ENCODE assay signal across 10 cellular contexts in genomic region chr17:4658478-4659305, GRCh38. TPM values are rescaled to one million over a fixed set of nuclear protein-coding genes. Genes with fewer than 3 reads are reported as not detected.
DNase-seq lines count a peak whose midpoint lies in the region; ATAC-seq and TF ChIP-seq lines count a peak whose summit lies in the region.
"Had no signal": no experiment of that assay in that cellular context is flagged by ENCODE, and none has a peak within 500 bp of the region (broad histone marks: within the 10 kb centered on the region; RNA-seq: fewer than 3 reads in every experiment).

No MANE protein-coding gene starts in this region.

- TF ChIP-seq CTCF in GM10266 (IDR thresholded peaks at IDR 0.05; ENCODE audit: control insufficient read depth, insufficient read depth, low read depth, missing control alignments) (no peak), SK-N-SH (IDR thresholded peaks at IDR 0.05) (no peak), astrocyte of the spinal cord (IDR thresholded peaks at IDR 0.05; ENCODE audit: low read depth, low read length) (no peak), smooth muscle cell (IDR thresholded peaks at IDR 0.05; ENCODE audit: borderline replicate concordance, insufficient read depth, poor library complexity, severe bottlenecking) (no peak), PC-9 (conservative IDR thresholded peaks at IDR 0.05) (no peak)

- H3K27ac ChIP-seq in SK-N-SH (ENCODE audit: low read depth in 2 of 2, low read length in 1 of 2) (0 out of 4 replicates have a peak overlapping the region, but pooled peaks of 1 of the 2 experiments have one; percentile 19), smooth muscle cell (ENCODE audit: low read depth) (peak overlapping the region; percentile 95), PC-9 (no peak overlapping the region)

- H3K4me3 ChIP-seq in SK-N-SH (ENCODE audit: low read depth in 2 of 2, low read length in 1 of 2), result no peak overlapping the region
- no peak overlapping the region for H3K4me3 ChIP-seq in astrocyte of the spinal cord (ENCODE audit: low read depth, low read length)
- no peak overlapping the region for H3K4me3 ChIP-seq in smooth muscle cell
- no peak overlapping the region for H3K4me3 ChIP-seq in PC-9
- H3K4me3 ChIP-seq: lung had no signal

- H3K4me1 ChIP-seq in SK-N-SH (ENCODE audit: control insufficient read depth in 1 of 2, insufficient read depth in 2 of 2, low read depth in 1 of 2, low read length in 1 of 2), result peaks cover 0 to 2% of the 10 kb centered on the region in 2 experiments; a peak in 1 of 4 replicates
- H3K4me1 ChIP-seq in smooth muscle cell (ENCODE audit: low read depth), result no peaks in the 10 kb centered on the region
- no peaks in the 10 kb centered on the region for H3K4me1 ChIP-seq in PC-9 (replicated peaks; ENCODE audit: insufficient read depth)

- H4K20me1 ChIP-seq in SK-N-SH (ENCODE audit: insufficient read depth), result no peaks in the 10 kb centered on the region
- H4K20me1 ChIP-seq in smooth muscle cell (ENCODE audit: low read depth), result no peaks in the 10 kb centered on the region
- H4K20me1 ChIP-seq in PC-9 (ENCODE audit: insufficient read depth), result no peaks in the 10 kb centered on the region

- peak overlapping the region; percentile 47; the same call in 1 of the 2 replicates for H3K4me2 ChIP-seq in SK-N-SH
- H3K4me2 ChIP-seq in smooth muscle cell, result peak overlapping the region; percentile 76
- no peak overlapping the region for H3K4me2 ChIP-seq in PC-9

- no peak for TF ChIP-seq RAD21 in SK-N-SH (IDR thresholded peaks at IDR 0.05; ENCODE audit: low read length)

- intact Hi-C loops in PC-9 (cut with micrococcal nuclease; ENCODE audit: unreplicated experiment), result no loop called here

- no peak overlapping the region for H3K9ac ChIP-seq in SK-N-SH
- H3K9ac ChIP-seq in smooth muscle cell (ENCODE audit: low read depth), result no peak overlapping the region

- CTCF ChIA-PET in SK-N-SH (lab: Yijun Ruan, JAX), result interaction anchor here (1.2 to 1.4 kb wide), 3 partner anchors 9 to 32 kb away, joined by 3 to 5 read pairs (median 3); no protein-coding TSS in a partner anchor
- CTCF ChIA-PET in PC-9 (lab: Charles Lee), result no interaction called here

- no peaks in the 10 kb centered on the region for H3K79me2 ChIP-seq in SK-N-SH (ENCODE audit: insufficient read depth)
- H3K79me2 ChIP-seq in smooth muscle cell (ENCODE audit: low read depth), result no peaks in the 10 kb centered on the region
- H3K79me2 ChIP-seq in PC-9 (ENCODE audit: low read depth), result no peaks in the 10 kb centered on the region

- POLR2A ChIA-PET in SK-N-SH (lab: Yijun Ruan, JAX), result no interaction called here
- POLR2A ChIA-PET in PC-9 (lab: Charles Lee; ENCODE audit: unreplicated experiment), result interaction anchor here (0.5 kb wide), 1 partner anchor 11 kb away, joined by 8 read pairs; no protein-coding TSS in a partner anchor

- no peaks in the 10 kb centered on the region for H3K9me3 ChIP-seq in SK-N-SH
- no peaks in the 10 kb centered on the region for H3K9me3 ChIP-seq in smooth muscle cell (replicated peaks; ENCODE audit: low read depth)
- no peaks in the 10 kb centered on the region for H3K9me3 ChIP-seq in PC-9 (ENCODE audit: insufficient read depth, low read depth)

- WGBS in SK-N-SH (ENCODE audit: low lambda C conversion rate), result 53% methylated on average over 6 of the region's 6 CpGs
- WGBS in smooth muscle cell (ENCODE audit: low lambda C conversion rate), result 39% methylated on average over 6 of the region's 6 CpGs

- TF ChIP-seq EP300 in SK-N-SH (IDR thresholded peaks at IDR 0.05; ENCODE audit: borderline replicate concordance in 1 of 2, low read depth in 1 of 2, low read length in 1 of 2), result peak; percentile 8 to 71; a peak in 3 of 4 replicates

- ATAC-seq in GM21786 (IDR thresholded peaks at IDR 0.05; ENCODE audit: unreplicated experiment), result no peak

- BruUV-seq in PC-9 (replicated peaks; lab: Mats Ljungman, UMichigan), result no TSS peak

- no peak overlapping the region for H2AFZ ChIP-seq in SK-N-SH (ENCODE audit: low read depth)
- H2AFZ ChIP-seq in smooth muscle cell (ENCODE audit: low read depth), result no peak overlapping the region
- H2AFZ ChIP-seq in PC-9, result no peak overlapping the region

- H3K36me3 ChIP-seq in SK-N-SH (replicated peaks in 1 of 2; ENCODE audit: control insufficient read depth in 1 of 2, insufficient read depth in 2 of 2, low read length in 1 of 2) (no peaks in the 10 kb centered on the region), smooth muscle cell (ENCODE audit: low read depth) (no peaks in the 10 kb centered on the region), PC-9 (ENCODE audit: low read depth) (no peaks in the 10 kb centered on the region)

- in situ Hi-C loops in astrocyte of the spinal cord (cut with HindIII; ENCODE audit: low sequenced_read_pairs), result no loop called here

- H3F3A ChIP-seq in SK-N-SH (replicated peaks; ENCODE audit: insufficient read depth) (peaks cover 5% of the 10 kb centered on the region), smooth muscle cell (ENCODE audit: low read depth) (peaks cover 22% of the 10 kb centered on the region), PC-9 (ENCODE audit: insufficient read depth, low read depth) (peaks cover 4% of the 10 kb centered on the region; the same call in 1 of the 2 replicates)

- no peaks in the 10 kb centered on the region for H3K9me2 ChIP-seq in SK-N-SH
- H3K9me2 ChIP-seq in PC-9 (ENCODE audit: insufficient read depth), result no peaks in the 10 kb centered on the region

- H3K27me3 ChIP-seq in SK-N-SH (ENCODE audit: insufficient read depth), result no peaks in the 10 kb centered on the region
- H3K27me3 ChIP-seq in smooth muscle cell (ENCODE audit: low read depth), result no peaks in the 10 kb centered on the region
- H3K27me3 ChIP-seq in PC-9 (ENCODE audit: insufficient read depth, low read depth), result 0 out of 2 replicates have a peak, but pooled peaks cover 9% of the 10 kb centered on the region

- DNase-seq in GM10266 (ENCODE audit: extremely low spot score) (peak; percentile 83), SK-N-SH (peak; percentile 58), astrocyte of the spinal cord (ENCODE audit: low read depth, low spot score) (peak; percentile 24), smooth muscle cell (lab: John Stamatoyannopoulos, UW; ENCODE audit: unreplicated experiment) (peak; percentile 44), foreskin melanocyte (no peak), PC-9 (no peak), SW 1271 (lab: John Stamatoyannopoulos, UW) (no peak)
- DNase-seq: NCI-H82 had no signal

TF ChIP-seq in SK-N-SH, 30 proteins besides CTCF, POLR2A, EP300 and RAD21 (continues in another document):
- no peak for TF ChIP-seq SMC3 (IDR thresholded peaks at IDR 0.05; ENCODE audit: low read depth, low read length)
- TF ChIP-seq POLR2AphosphoS5 (IDR thresholded peaks at IDR 0.05; ENCODE audit: low read depth, low read length), result no peak; the same call in 1 of the 2 replicates
- TF ChIP-seq, protein P1, sequence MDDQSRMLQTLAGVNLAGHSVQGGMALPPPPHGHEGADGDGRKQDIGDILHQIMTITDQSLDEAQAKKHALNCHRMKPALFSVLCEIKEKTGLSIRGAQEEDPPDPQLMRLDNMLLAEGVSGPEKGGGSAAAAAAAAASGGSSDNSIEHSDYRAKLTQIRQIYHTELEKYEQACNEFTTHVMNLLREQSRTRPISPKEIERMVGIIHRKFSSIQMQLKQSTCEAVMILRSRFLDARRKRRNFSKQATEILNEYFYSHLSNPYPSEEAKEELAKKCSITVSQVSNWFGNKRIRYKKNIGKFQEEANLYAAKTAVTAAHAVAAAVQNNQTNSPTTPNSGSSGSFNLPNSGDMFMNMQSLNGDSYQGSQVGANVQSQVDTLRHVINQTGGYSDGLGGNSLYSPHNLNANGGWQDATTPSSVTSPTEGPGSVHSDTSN (IDR thresholded peaks at IDR 0.05), result peak; percentile 65
- TF ChIP-seq EZH2phosphoT487 (IDR thresholded peaks at IDR 0.05; ENCODE audit: borderline replicate concordance, low read depth), result no peak
- TF ChIP-seq ELF1 (IDR thresholded peaks at IDR 0.05), result 0 out of 2 replicates have a peak, but pooled peaks have one; percentile 30
- TF ChIP-seq, protein P2, sequence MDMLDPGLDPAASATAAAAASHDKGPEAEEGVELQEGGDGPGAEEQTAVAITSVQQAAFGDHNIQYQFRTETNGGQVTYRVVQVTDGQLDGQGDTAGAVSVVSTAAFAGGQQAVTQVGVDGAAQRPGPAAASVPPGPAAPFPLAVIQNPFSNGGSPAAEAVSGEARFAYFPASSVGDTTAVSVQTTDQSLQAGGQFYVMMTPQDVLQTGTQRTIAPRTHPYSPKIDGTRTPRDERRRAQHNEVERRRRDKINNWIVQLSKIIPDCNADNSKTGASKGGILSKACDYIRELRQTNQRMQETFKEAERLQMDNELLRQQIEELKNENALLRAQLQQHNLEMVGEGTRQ (IDR thresholded peaks at IDR 0.05; ENCODE audit: borderline replicate concordance, low read depth, low read length), result no peak
- TF ChIP-seq FOXJ3 (CRISPR knock-in tag; IDR thresholded peaks at IDR 0.05), result no peak
- peak; percentile 14; the same call in 1 of the 2 replicates for TF ChIP-seq RXRA (IDR thresholded peaks at IDR 0.05; ENCODE audit: borderline replicate concordance, low read depth)
- TF ChIP-seq YY1 (IDR thresholded peaks at IDR 0.05; ENCODE audit: low read depth), result no peak
- TF ChIP-seq TEAD4 (IDR thresholded peaks at IDR 0.05; ENCODE audit: borderline replicate concordance, insufficient read depth), result peak; percentile 39; the same call in 1 of the 2 replicates
- no peak for TF ChIP-seq NRF1 (IDR thresholded peaks at IDR 0.05; ENCODE audit: low read depth, low read length)
- no peak for TF ChIP-seq TAF1 (IDR thresholded peaks at IDR 0.05; ENCODE audit: borderline replicate concordance, low read depth, low read length)

RNA-seq across cellular contexts. Expression of gene ALOX15, which starts 17.2 kb away (rescaled TPM):
- polyA plus RNA-seq in SK-N-SH (2012; rRNA removed) (not detected in 2 replicates), smooth muscle cell (0.32 TPM in 1 of 2 replicates, not detected in the other)
- polyA plus RNA-seq in SK-N-SH (2012; cell fraction: cytosol; rRNA removed), result 0.03 and 0.12 TPM in 2 replicates
- 0.02 and 0.09 TPM in 2 replicates for polyA plus RNA-seq in SK-N-SH (2012; cell fraction: nucleus; rRNA removed)
- total RNA-seq in smooth muscle cell (not detected in 2 replicates), PC-9 (2021) (1.8 and 2.8 TPM in 2 replicates)

RNA-seq across cellular contexts. Expression of gene PELP1, which starts 45.2 kb away (rescaled TPM):
- polyA plus RNA-seq in SK-N-SH (2012; rRNA removed) (12.2 and 21.8 TPM in 2 replicates), smooth muscle cell (31.1 and 33.6 TPM in 2 replicates)
- polyA plus RNA-seq in SK-N-SH (2012; cell fraction: cytosol; rRNA removed), result 6.9 and 10.2 TPM in 2 replicates
- polyA plus RNA-seq in SK-N-SH (2012; cell fraction: nucleus; rRNA removed), result 63.1 and 71.2 TPM in 2 replicates
- total RNA-seq in smooth muscle cell (11.6 and 32.0 TPM in 2 replicates), PC-9 (2021) (99.6 and 106 TPM in 2 replicates)

RNA-seq across cellular contexts. Expression of gene ARRB2, which starts 51.7 kb away (rescaled TPM):
- polyA plus RNA-seq in SK-N-SH (2012; rRNA removed) (17.3 and 24.6 TPM in 2 replicates), smooth muscle cell (6.6 and 7.6 TPM in 2 replicates)
- 13.2 and 16.2 TPM in 2 replicates for polyA plus RNA-seq in SK-N-SH (2012; cell fraction: cytosol; rRNA removed)
- polyA plus RNA-seq in SK-N-SH (2012; cell fraction: nucleus; rRNA removed), result 30.4 and 40.1 TPM in 2 replicates
- total RNA-seq in smooth muscle cell (1.1 and 4.0 TPM in 2 replicates), PC-9 (2021) (79.7 and 110 TPM in 2 replicates)

Comparison
In these comparisons a context has a peak if more than half of its experiments do, and no peak if none do; other contexts are left out.
1. DNase-seq: peak in GM10266 (single experiment), SK-N-SH (single experiment), astrocyte of the spinal cord (single experiment) and smooth muscle cell (single experiment); none in foreskin melanocyte (single experiment), PC-9 (0 of 2) and SW 1271 (0 of 2).
2. RNA of gene ARRB2, which starts 51.7 kb away (total RNA-seq): 79.7 to 110 TPM in PC-9; 1.1 to 4.0 TPM in smooth muscle cell; every median in the first group is over 10 times any median in the second.